ENCODE assay signal across 8 cellular contexts in genomic region chr2:181456660-181457120, GRCh38. TPM values are rescaled to one million over a fixed set of nuclear protein-coding genes. Genes with fewer than 3 reads are reported as not detected.
DNase-seq lines count a peak whose midpoint lies in the region; ATAC-seq and TF ChIP-seq lines count a peak whose summit lies in the region.

No MANE protein-coding gene starts in this region.

- H3K4me3 ChIP-seq in AG10803 (ENCODE audit: low read length): peak overlapping the region; percentile 76
- H3K4me3 ChIP-seq in ascending aorta: peak overlapping the region; percentile 52 to 64

- intact Hi-C loops in ascending aorta (cut with DNase I): loop anchor here (10.0 kb wide), 1 partner anchor 352 kb away; no protein-coding TSS in a partner anchor

- H3K36me3 ChIP-seq in ascending aorta: no peaks in the 10 kb centered on the region

- H3K27ac ChIP-seq in ascending aorta: peak overlapping the region; percentile 34 to 38

- H3K27me3 ChIP-seq in ascending aorta: no peaks in the 10 kb centered on the region

- H3K9me3 ChIP-seq in ascending aorta: no peaks in the 10 kb centered on the region

- TF ChIP-seq CTCF in AG10803 (conservative IDR thresholded peaks at IDR 0.05; ENCODE audit: low read length) (no peak), ascending aorta (IDR thresholded peaks at IDR 0.05) (no peak)

- peak; percentile 67 for ATAC-seq in GM19351 (IDR thresholded peaks at IDR 0.05; ENCODE audit: unreplicated experiment)
- peak; percentile 82 for ATAC-seq in HG03432 (IDR thresholded peaks at IDR 0.05; ENCODE audit: unreplicated experiment)

- peaks cover 3 to 4% of the 10 kb centered on the region in 2 donors for H3K4me1 ChIP-seq in ascending aorta

- peak; percentile 21 for DNase-seq in AG10803 (ENCODE audit: low read depth)
- peak; percentile 43 to 95 (median 62) for DNase-seq in T-helper 1 cell
- DNase-seq in ascending aorta (ENCODE audit: low spot score in 2 of 2): peak; percentile 17 to 70
- DNase-seq in islet precursor cell: peak; percentile 68
- DNase-seq in stimulated activated CD4-positive, alpha-beta T cell treated with anti-CD3 and anti-CD28 coated beads, Interleukin-2, amount 100 ng/mL, for 4 hours (ENCODE audit: low read depth): peak; percentile 32
- DNase-seq in midbrain (lab: John Stamatoyannopoulos, UW): no peak

RNA-seq across cellular contexts. Expression of gene ITGA4, which starts 0.5 kb away (rescaled TPM):
- 6.6 TPM for total RNA-seq in ascending aorta
